In the genomic region with DNA sequence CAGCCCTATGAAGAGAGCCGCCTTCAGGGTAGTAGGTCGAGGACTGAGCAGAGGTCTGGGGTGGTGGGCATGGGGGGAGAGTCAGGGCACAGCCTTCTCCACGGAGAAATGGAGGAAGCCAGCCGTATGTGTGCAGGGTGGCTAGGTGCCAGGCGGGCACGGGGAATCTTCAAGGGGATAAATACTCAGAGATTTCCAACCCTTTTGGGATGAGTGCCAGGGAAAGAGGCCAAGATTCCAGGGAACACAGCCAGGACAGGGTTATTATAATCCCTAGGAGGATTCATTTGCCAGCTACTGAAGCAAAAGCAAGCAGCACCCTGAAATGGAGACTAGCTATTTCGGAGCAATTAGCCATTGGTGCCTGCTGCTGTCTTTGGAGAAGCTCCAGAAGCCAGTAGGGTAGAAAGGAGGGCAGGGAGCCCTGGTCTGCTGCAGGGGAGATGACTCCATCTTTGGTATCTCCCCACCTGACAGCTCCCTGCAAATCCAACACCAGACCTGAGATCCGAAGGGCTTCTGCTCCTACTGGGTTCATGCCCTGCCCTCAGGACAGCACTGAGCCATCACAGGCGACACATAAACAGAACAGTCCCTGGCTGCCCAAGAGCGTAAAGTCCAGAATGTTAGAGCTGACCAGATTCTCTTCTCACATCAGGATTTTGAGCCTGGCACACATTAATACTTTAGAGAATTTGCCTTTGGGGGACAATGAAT, we compare ENCODE assay signal across 11 cellular contexts.
DNase-seq lines count a peak whose midpoint lies in the region; ATAC-seq and TF ChIP-seq lines count a peak whose summit lies in the region.
"Had no signal": no experiment of that assay in that cellular context is flagged by ENCODE, and none has a peak within 500 bp of the region (broad histone marks: within the 10 kb centered on the region; RNA-seq: fewer than 3 reads in every experiment).

No MANE protein-coding gene starts in this region.

- TF ChIP-seq CTCF in WTC11 (IDR thresholded peaks at IDR 0.05), result no peak

- H3K27ac Mint-ChIP-seq in WTC11, result no peak overlapping the region

- peaks cover 17% of the 10 kb centered on the region for H3K4me1 Mint-ChIP-seq in WTC11

- H3K27me3 Mint-ChIP-seq in WTC11 (ENCODE audit: low read depth), result peaks cover 4% of the 10 kb centered on the region

- ATAC-seq in WTC11 (no peak), HG03571 (IDR thresholded peaks at IDR 0.05; ENCODE audit: unreplicated experiment) (no peak)

- H3K9me3 Mint-ChIP-seq in WTC11, result no peaks in the 10 kb centered on the region

- no peak overlapping the region for H3K4me3 Mint-ChIP-seq in WTC11

- DNase-seq in H4 (ENCODE audit: low spot score) (peak; percentile 66), NCI-H748 (lab: John Stamatoyannopoulos, UW; ENCODE audit: unreplicated experiment) (peak; percentile 71), fibroblast of the conjunctiva (ENCODE audit: low read depth) (peak; percentile 1), putamen (ENCODE audit: low spot score) (peak; percentile 7), HuH-7 (ENCODE audit: low spot score) (no peak), WTC11 (ENCODE audit: low spot score) (no peak)
- DNase-seq in activated CD8-positive, alpha-beta memory T cell treated with anti-CD3 and anti-CD28 coated beads, Interleukin-2, amount 50 U/mL, for 48 hours, result no peak
- DNase-seq: DMS53, NCI-H510A, spleen had no signal

- H3K36me3 Mint-ChIP-seq in WTC11, result no peaks in the 10 kb centered on the region

- CTCF ChIA-PET in WTC11 (lab: Charles Lee), result interaction anchor here (1.4 to 1.9 kb wide), 4 partner anchors 9 to 131 kb away, joined by 3 to 6 read pairs (median 4); no protein-coding TSS in a partner anchor

- POLR2A ChIA-PET in WTC11 (lab: Charles Lee), result no interaction called here

TF ChIP-seq in WTC11, 78 proteins besides CTCF, POLR2A, EP300 and RAD21:
- no peak for TF ChIP-seq ZBTB21 (CRISPR knock-in tag; IDR thresholded peaks at IDR 0.05; ENCODE audit: borderline replicate concordance)
- no peak for TF ChIP-seq ARID4B (CRISPR knock-in tag; IDR thresholded peaks at IDR 0.05; ENCODE audit: borderline replicate concordance)
- no peak for TF ChIP-seq ATF1 (CRISPR knock-in tag; IDR thresholded peaks at IDR 0.05)
- TF ChIP-seq NFYB (CRISPR knock-in tag; conservative IDR thresholded peaks at IDR 0.05; ENCODE audit: low read depth), result no peak
- TF ChIP-seq FOXJ3 (CRISPR knock-in tag; IDR thresholded peaks at IDR 0.05; ENCODE audit: borderline replicate concordance), result no peak
- TF ChIP-seq PREB (CRISPR knock-in tag; IDR thresholded peaks at IDR 0.05; ENCODE audit: borderline replicate concordance), result no peak
- TF ChIP-seq NFATC4 (CRISPR knock-in tag; IDR thresholded peaks at IDR 0.05), result no peak
- no peak for TF ChIP-seq SOX15 (CRISPR knock-in tag; IDR thresholded peaks at IDR 0.05)
- TF ChIP-seq ESRRA (CRISPR knock-in tag; IDR thresholded peaks at IDR 0.05; ENCODE audit: borderline replicate concordance), result no peak
- TF ChIP-seq GABPB1 (CRISPR knock-in tag; IDR thresholded peaks at IDR 0.05), result no peak
- no peak for TF ChIP-seq MLX (CRISPR knock-in tag; IDR thresholded peaks at IDR 0.05)
- TF ChIP-seq NR3C1 (CRISPR knock-in tag; conservative IDR thresholded peaks at IDR 0.05; ENCODE audit: low read depth), result no peak

Comparison
In these comparisons a context has a peak if more than half of its experiments do, and no peak if none do; other contexts are left out.
1. DNase-seq: peak in H4 (single experiment), NCI-H748 (single experiment), fibroblast of the conjunctiva (single experiment) and putamen (single experiment); none in activated CD8-positive, alpha-beta memory T cell treated with anti-CD3 and anti-CD28 coated beads, Interleukin-2, amount 50 U/mL, for 48 hours (single experiment), HuH-7 (single experiment) and WTC11 (single experiment).